In genomic region chr6:111087871-111088667, GRCh38 we compare ENCODE assay signal across 8 cellular contexts. TPM values are rescaled to one million over a fixed set of nuclear protein-coding genes. Genes with fewer than 3 reads are reported as not detected.
DNase-seq lines count a peak whose midpoint lies in the region; ATAC-seq and TF ChIP-seq lines count a peak whose summit lies in the region.

No MANE protein-coding gene starts in this region.

- DNase-seq in DMS 273 (lab: John Stamatoyannopoulos, UW; ENCODE audit: unreplicated experiment) (peak; percentile 68), NB4 (ENCODE audit: low read depth) (peak; percentile 61), neural crest cell (ENCODE audit: low read depth, low spot score) (peak; percentile 9), tibial artery (no peak)
- DNase-seq in activated CD8-positive, alpha-beta T cell treated with anti-CD3 and anti-CD28 coated beads, Interleukin-2, amount 10 ng/mL, durations not matched to agents 7 days and 5 days: peak; percentile 74

- TF ChIP-seq POLR2A in NB4 (IDR thresholded peaks at IDR 0.05; ENCODE audit: extremely low read depth, insufficient read length): no peak

- POLR2A ChIA-PET in activated CD8-positive, alpha-beta T cell treated with anti-CD3 and anti-CD28 coated beads, Interleukin-2, amount 10 ng/mL, durations not matched to agents 7 days and 5 days (lab: Charles Lee): interaction anchor here (1.4 kb wide), 1 partner anchor 214 kb away, joined by 3 read pairs; the partner anchor contains the start of gene AMD1

- TF ChIP-seq CTCF in NB4 (IDR thresholded peaks at IDR 0.05; ENCODE audit: low read depth, low read length): no peak
- TF ChIP-seq CTCF in neural crest cell (conservative IDR thresholded peaks at IDR 0.05): no peak
- no peak for TF ChIP-seq CTCF in tibial artery (IDR thresholded peaks at IDR 0.05)

- H3K27ac Mint-ChIP-seq in activated CD8-positive, alpha-beta T cell treated with anti-CD3 and anti-CD28 coated beads, Interleukin-2, amount 10 ng/mL, durations not matched to agents 7 days and 5 days: peak overlapping the region; percentile 82
- H3K27ac Mint-ChIP-seq in neural crest cell (ENCODE audit: unreplicated experiment): no peak overlapping the region

- CTCF ChIA-PET in activated CD8-positive, alpha-beta T cell treated with anti-CD3 and anti-CD28 coated beads, Interleukin-2, amount 10 ng/mL, durations not matched to agents 7 days and 5 days (lab: Charles Lee): no interaction called here

- no peaks in the 10 kb centered on the region for H3K36me3 Mint-ChIP-seq in activated CD8-positive, alpha-beta T cell treated with anti-CD3 and anti-CD28 coated beads, Interleukin-2, amount 10 ng/mL, durations not matched to agents 7 days and 5 days (ENCODE audit: low read depth)
- H3K36me3 Mint-ChIP-seq in neural crest cell (ENCODE audit: low read depth): no peaks in the 10 kb centered on the region

- H3K4me1 ChIP-seq in endocrine pancreas (ENCODE audit: control insufficient read depth, insufficient read depth, low read length) (no peaks in the 10 kb centered on the region), tibial artery (peaks cover 0 to 25% (median 21%) of the 10 kb centered on the region in 4 donors)

- H3K27me3 ChIP-seq in endocrine pancreas (ENCODE audit: control insufficient read depth, insufficient read depth, low read length): no peaks in the 10 kb centered on the region
- peaks cover 0 to 30% of the 10 kb centered on the region in 2 donors for H3K27me3 ChIP-seq in tibial artery

- H3K9me3 ChIP-seq in endocrine pancreas (ENCODE audit: control insufficient read depth, low read length) (no peaks in the 10 kb centered on the region), tibial artery (no peaks in the 10 kb centered on the region)

- peaks cover 29% of the 10 kb centered on the region for H3K4me1 Mint-ChIP-seq in activated CD8-positive, alpha-beta T cell treated with anti-CD3 and anti-CD28 coated beads, Interleukin-2, amount 10 ng/mL, durations not matched to agents 7 days and 5 days (ENCODE audit: low read depth)
- peaks cover 15% of the 10 kb centered on the region for H3K4me1 Mint-ChIP-seq in neural crest cell

- no peaks in the 10 kb centered on the region for H3K36me3 ChIP-seq in endocrine pancreas (ENCODE audit: control insufficient read depth, insufficient read depth, low read length)
- no peaks in the 10 kb centered on the region for H3K36me3 ChIP-seq in tibial artery

- peak overlapping the region; percentile 70 for H3K9ac ChIP-seq in endocrine pancreas (ENCODE audit: control insufficient read depth, insufficient read depth, low read length)

- intact Hi-C loops in tibial artery (cut with DNase I; ENCODE audit: low total_unique reads): no loop called here

- H3K4me3 ChIP-seq in NB4 (ENCODE audit: low read depth, low read length) (peak overlapping the region; percentile 59), endocrine pancreas (ENCODE audit: control insufficient read depth, insufficient read depth, low read length) (peak overlapping the region; percentile 41), tibial artery (peak overlapping the region; percentile 52 to 64)

- peaks cover 6% of the 10 kb centered on the region for H3K27me3 Mint-ChIP-seq in activated CD8-positive, alpha-beta T cell treated with anti-CD3 and anti-CD28 coated beads, Interleukin-2, amount 10 ng/mL, durations not matched to agents 7 days and 5 days (ENCODE audit: low read depth)
- peaks cover 59% of the 10 kb centered on the region for H3K27me3 Mint-ChIP-seq in neural crest cell (ENCODE audit: low read depth)

- H3K27ac ChIP-seq in tibial artery: no peak overlapping the region

- ATAC-seq in GM21576 (IDR thresholded peaks at IDR 0.05; ENCODE audit: unreplicated experiment): peak; percentile 13
- peak; percentile 40 for ATAC-seq in activated CD8-positive, alpha-beta T cell treated with anti-CD3 and anti-CD28 coated beads, Interleukin-2, amount 10 ng/mL, durations not matched to agents 7 days and 5 days
- ATAC-seq in HG03378 (IDR thresholded peaks at IDR 0.05; ENCODE audit: unreplicated experiment): no peak

- peak overlapping the region; percentile 89 for H3K4me3 Mint-ChIP-seq in activated CD8-positive, alpha-beta T cell treated with anti-CD3 and anti-CD28 coated beads, Interleukin-2, amount 10 ng/mL, durations not matched to agents 7 days and 5 days
- H3K4me3 Mint-ChIP-seq in neural crest cell: peak overlapping the region; percentile 90

- no peaks in the 10 kb centered on the region for H3K9me3 Mint-ChIP-seq in activated CD8-positive, alpha-beta T cell treated with anti-CD3 and anti-CD28 coated beads, Interleukin-2, amount 10 ng/mL, durations not matched to agents 7 days and 5 days (ENCODE audit: insufficient read depth)
- H3K9me3 Mint-ChIP-seq in neural crest cell: no peaks in the 10 kb centered on the region

RNA-seq across cellular contexts. Expression of gene SLC16A10, which starts 0.8 kb away (rescaled TPM):
- total RNA-seq in activated CD8-positive, alpha-beta T cell treated with anti-CD3 and anti-CD28 coated beads, Interleukin-2, amount 10 ng/mL, durations not matched to agents 7 days and 5 days: 1 to 10 TPM; 6.3 to 6.4 TPM
- 5.6 and 6.2 TPM in 2 replicates for total RNA-seq in neural crest cell

Comparison
In these comparisons a context has a peak if more than half of its experiments do, and no peak if none do; other contexts are left out.
1. DNase-seq: peak in DMS 273 (single experiment), NB4 (single experiment), activated CD8-positive, alpha-beta T cell treated with anti-CD3 and anti-CD28 coated beads, Interleukin-2, amount 10 ng/mL, durations not matched to agents 7 days and 5 days (single experiment) and neural crest cell (single experiment); none in tibial artery (0 of 2).
2. Peak in every context shown above with its lines, with median percentiles within 50 percentile points of each other: H3K4me3 ChIP-seq.